Comparison of ENCODE assay signal across 28 cellular contexts in genomic region chr12:18897816-18898215, GRCh38.
"Had no signal": no experiment of that assay in that cellular context is flagged by ENCODE, and none has a peak within 500 bp of the region (broad histone marks: within the 10 kb centered on the region; RNA-seq: fewer than 3 reads in every experiment).

No MANE protein-coding gene starts in this region.

- H3K27me3 ChIP-seq: neutrophil, right lobe of liver, vagina had no signal

- ATAC-seq: activated T-helper 17 cell treated with anti-CD3 and anti-CD28 coated beads, Interleukin-2, amount 50 U/mL, for 72 hours; esophagus mucosa; left cardiac atrium; right lobe of liver; stimulated activated effector memory CD8-positive, alpha-beta T cell treated with anti-CD3 and anti-CD28 coated beads, Interleukin-12 subunit alpha, Interleukin-12 subunit beta, amount 100 ng/mL, for 72 hours; T-helper 17 cell had no signal

- H3K27ac Mint-ChIP-seq: activated CD4-positive, alpha-beta memory T cell treated with anti-CD3 and anti-CD28 coated beads, Interleukin-2, amount 10 ng/mL, durations not matched to agents 7 days and 5 days; activated CD4-positive, alpha-beta T cell treated with anti-CD3 and anti-CD28 coated beads, Interleukin-2, amount 10 ng/mL, durations not matched to agents 7 days and 5 days; activated T-cell treated with anti-CD3 and anti-CD28 coated beads, Interleukin-2, amount 50 U/mL, for 24 hours; activated T-helper 17 cell treated with anti-CD3 and anti-CD28 coated beads, Interleukin-2, amount 50 U/mL, for 72 hours; dendritic cell treated with granulocyte-macrophage colony-stimulating factor and Interleukin-4, amounts not matched to agents 40 ng/mL and 50 ng/mL, for 4 days; endodermal cell; naive B cell; nephron progenitor cell; stimulated activated effector memory CD8-positive, alpha-beta T cell treated with anti-CD3 and anti-CD28 coated beads, Interleukin-12 subunit alpha, Interleukin-12 subunit beta, amount 100 ng/mL, for 72 hours; stimulated activated naive CD8-positive, alpha-beta T cell treated with anti-CD3 and anti-CD28 coated beads, Interleukin-15, Interleukin-2, amounts not matched to agents 100 ng/mL and 50 ng/mL, for 24 hours; T-helper 17 cell; type B pancreatic cell had no signal

- DNase-seq: activated CD4-positive, alpha-beta memory T cell treated with anti-CD3 and anti-CD28 coated beads, Interleukin-2, amount 10 ng/mL, durations not matched to agents 7 days and 5 days; activated CD4-positive, alpha-beta T cell treated with anti-CD3 and anti-CD28 coated beads for 1 hour; activated CD4-positive, alpha-beta T cell treated with anti-CD3 and anti-CD28 coated beads, Interleukin-2, amount 10 ng/mL, durations not matched to agents 7 days and 5 days; activated CD8-positive, alpha-beta memory T cell treated with anti-CD3 and anti-CD28 coated beads, Interleukin-2, amount 50 U/mL, for 48 hours; activated gamma-delta T cell treated with Interleukin-2 at 50 U/mL for 16 hours; activated naive CD4-positive, alpha-beta T cell treated with anti-CD3 and anti-CD28 coated beads, Interleukin-2, amount 50 U/mL, for 16 hours; activated T-cell treated with anti-CD3 and anti-CD28 coated beads, Interleukin-2, amount 50 U/mL, for 24 hours; amniotic stem cell; caudate nucleus; endodermal cell; hippocampal formation; left cardiac atrium; naive B cell; nephron progenitor cell; right lobe of liver; stimulated activated CD4-positive, alpha-beta T cell treated with anti-CD3 and anti-CD28 coated beads, Interleukin-4, amount 100 ng/mL, for 24 hours; substantia nigra; T-helper 17 cell; T1000 had no signal

- H3K36me3 ChIP-seq: neutrophil, right lobe of liver, vagina had no signal

- H3K36me3 Mint-ChIP-seq: naive B cell; stimulated activated effector memory CD8-positive, alpha-beta T cell treated with anti-CD3 and anti-CD28 coated beads, Interleukin-12 subunit alpha, Interleukin-12 subunit beta, amount 100 ng/mL, for 72 hours; type B pancreatic cell had no signal

- H3K9me3 Mint-ChIP-seq: activated CD4-positive, alpha-beta memory T cell treated with anti-CD3 and anti-CD28 coated beads, Interleukin-2, amount 10 ng/mL, durations not matched to agents 7 days and 5 days; activated T-cell treated with anti-CD3 and anti-CD28 coated beads, Interleukin-2, amount 50 U/mL, for 24 hours; endodermal cell had no signal

- H3K4me1 ChIP-seq: right lobe of liver, vagina had no signal

- H3K4me3 Mint-ChIP-seq: activated CD4-positive, alpha-beta memory T cell treated with anti-CD3 and anti-CD28 coated beads, Interleukin-2, amount 10 ng/mL, durations not matched to agents 7 days and 5 days; activated CD4-positive, alpha-beta T cell treated with anti-CD3 and anti-CD28 coated beads, Interleukin-2, amount 10 ng/mL, durations not matched to agents 7 days and 5 days; activated T-cell treated with anti-CD3 and anti-CD28 coated beads, Interleukin-2, amount 50 U/mL, for 24 hours; activated T-helper 17 cell treated with anti-CD3 and anti-CD28 coated beads, Interleukin-2, amount 50 U/mL, for 72 hours; dendritic cell treated with granulocyte-macrophage colony-stimulating factor and Interleukin-4, amounts not matched to agents 40 ng/mL and 50 ng/mL, for 4 days; endodermal cell; naive B cell; nephron progenitor cell; stimulated activated effector memory CD8-positive, alpha-beta T cell treated with anti-CD3 and anti-CD28 coated beads, Interleukin-12 subunit alpha, Interleukin-12 subunit beta, amount 100 ng/mL, for 72 hours; stimulated activated naive CD8-positive, alpha-beta T cell treated with anti-CD3 and anti-CD28 coated beads, Interleukin-15, Interleukin-2, amounts not matched to agents 100 ng/mL and 50 ng/mL, for 24 hours; T-helper 17 cell; type B pancreatic cell had no signal

- H3K4me1 Mint-ChIP-seq: activated CD4-positive, alpha-beta memory T cell treated with anti-CD3 and anti-CD28 coated beads, Interleukin-2, amount 10 ng/mL, durations not matched to agents 7 days and 5 days; activated CD4-positive, alpha-beta T cell treated with anti-CD3 and anti-CD28 coated beads, Interleukin-2, amount 10 ng/mL, durations not matched to agents 7 days and 5 days; activated T-helper 17 cell treated with anti-CD3 and anti-CD28 coated beads, Interleukin-2, amount 50 U/mL, for 72 hours; naive B cell; stimulated activated effector memory CD8-positive, alpha-beta T cell treated with anti-CD3 and anti-CD28 coated beads, Interleukin-12 subunit alpha, Interleukin-12 subunit beta, amount 100 ng/mL, for 72 hours; T-helper 17 cell had no signal

- H3K27me3 Mint-ChIP-seq: activated CD4-positive, alpha-beta T cell treated with anti-CD3 and anti-CD28 coated beads, Interleukin-2, amount 10 ng/mL, durations not matched to agents 7 days and 5 days; activated T-cell treated with anti-CD3 and anti-CD28 coated beads, Interleukin-2, amount 50 U/mL, for 24 hours; dendritic cell treated with granulocyte-macrophage colony-stimulating factor and Interleukin-4, amounts not matched to agents 40 ng/mL and 50 ng/mL, for 4 days; naive B cell; stimulated activated naive CD8-positive, alpha-beta T cell treated with anti-CD3 and anti-CD28 coated beads, Interleukin-15, Interleukin-2, amounts not matched to agents 100 ng/mL and 50 ng/mL, for 24 hours; T-helper 17 cell; type B pancreatic cell had no signal

- H3K4me3 ChIP-seq: right lobe of liver, skin epidermis, vagina had no signal

- H3K27ac ChIP-seq: neutrophil, right lobe of liver, skin epidermis, vagina had no signal

- H3K9me3 ChIP-seq: neutrophil, right lobe of liver, vagina had no signal
